8 cellular contexts compared by ENCODE assay signal in the genomic region with DNA sequence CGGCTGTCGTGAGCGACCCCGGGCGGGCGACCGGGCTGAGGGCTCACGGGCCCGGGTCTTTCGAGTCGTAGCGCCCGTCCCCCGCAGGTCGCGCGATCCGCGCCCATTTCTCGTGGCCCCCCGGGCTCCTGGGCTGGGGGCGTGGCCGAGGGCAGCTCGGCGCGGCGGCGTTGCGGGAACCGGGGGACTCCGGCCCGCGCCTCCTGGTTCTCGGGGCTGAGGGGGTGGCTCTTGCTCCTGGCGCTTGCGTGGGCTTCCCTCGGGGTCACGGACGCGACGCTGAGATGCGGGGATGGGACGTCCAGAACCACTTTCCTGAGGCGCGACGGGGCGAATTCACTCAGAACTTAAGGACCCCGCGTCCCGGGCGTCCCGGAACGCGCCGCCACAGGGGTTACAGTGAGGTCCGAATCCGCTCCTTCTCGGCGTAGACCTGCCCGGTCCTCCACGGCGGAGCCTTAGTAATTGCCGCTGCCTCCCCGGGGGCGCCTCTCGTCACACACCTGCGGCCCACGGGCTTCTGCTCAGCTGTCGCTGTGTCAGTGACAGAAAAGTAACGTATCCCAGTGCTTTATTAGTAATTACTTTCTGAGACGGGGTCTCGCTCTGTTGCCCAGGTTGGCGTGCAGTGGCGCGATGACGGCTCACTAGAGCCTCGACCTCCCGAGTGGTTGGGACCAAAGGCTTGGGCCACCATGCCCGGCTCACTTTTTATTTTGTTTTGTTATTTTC. TPM values are rescaled to one million over a fixed set of nuclear protein-coding genes. Genes with fewer than 3 reads are reported as not detected.
A peak's percentile ranks its signal among the peaks of the same experiment; 100 is the strongest.
DNase-seq lines count a peak whose midpoint lies in the region; ATAC-seq and TF ChIP-seq lines count a peak whose summit lies in the region.

No MANE protein-coding gene starts in this region.

- no peaks in the 10 kb centered on the region for H3K36me3 Mint-ChIP-seq in Caco-2 (ENCODE audit: insufficient read depth, unreplicated experiment)

- TF ChIP-seq CTCF in Caco-2 (IDR thresholded peaks at IDR 0.05; ENCODE audit: insufficient read depth in 1 of 2, low read depth in 1 of 2, low read length in 1 of 2, severe bottlenecking in 1 of 2, unreplicated experiment in 1 of 2) (no peak), fibroblast of mammary gland (conservative IDR thresholded peaks at IDR 0.05; ENCODE audit: control insufficient read depth, insufficient read depth, low read depth, low read length) (no peak)

- peak overlapping the region; percentile 92 for H3K4me3 ChIP-seq in Caco-2 (ENCODE audit: low read depth, low read length)
- H3K4me3 ChIP-seq in fibroblast of mammary gland (ENCODE audit: control insufficient read depth, low read depth, low read length) = peak overlapping the region; percentile 82
- H3K4me3 ChIP-seq in neuron (ENCODE audit: low read length) = peak overlapping the region; percentile 98

- H3K27me3 Mint-ChIP-seq in Caco-2 (ENCODE audit: insufficient read depth, unreplicated experiment) = no peaks in the 10 kb centered on the region

- no peaks in the 10 kb centered on the region for H3K4me1 Mint-ChIP-seq in Caco-2 (ENCODE audit: low read depth, unreplicated experiment)

- H3K27me3 ChIP-seq in Caco-2 (replicated peaks; ENCODE audit: control insufficient read depth, insufficient read depth, low read length) = no peaks in the 10 kb centered on the region
- H3K27me3 ChIP-seq in neuron (ENCODE audit: insufficient read depth, low read length) = no peaks in the 10 kb centered on the region

- peak overlapping the region; percentile 81 for H3K4me3 Mint-ChIP-seq in Caco-2 (ENCODE audit: unreplicated experiment)

- TSS peak; percentile 31 for BruUV-seq in Caco-2 (replicated peaks; lab: Mats Ljungman, UMichigan)

- H3K9me3 Mint-ChIP-seq in Caco-2 (ENCODE audit: unreplicated experiment) = no peaks in the 10 kb centered on the region

- H3K27ac Mint-ChIP-seq in Caco-2 (ENCODE audit: unreplicated experiment) = peak overlapping the region; percentile 79

- no peaks in the 10 kb centered on the region for H3K9me3 ChIP-seq in Caco-2
- no peaks in the 10 kb centered on the region for H3K9me3 ChIP-seq in neuron (ENCODE audit: low read length)

- peak in 1 of 2 experiments; percentile 59 for DNase-seq in Caco-2
- peak; percentile 38 for DNase-seq in HK-2 (ENCODE audit: unreplicated experiment)
- DNase-seq in activated CD8-positive, alpha-beta memory T cell treated with anti-CD3 and anti-CD28 coated beads for 24 hours = peak; percentile 70
- no peak for DNase-seq in fibroblast of mammary gland (ENCODE audit: low read depth)
- no peak for DNase-seq in NCI-H446 treated with DMSO at 0.1 percent for 48 hours (lab: John Stamatoyannopoulos, UW)
- no peak for DNase-seq in DMS153 (lab: John Stamatoyannopoulos, UW)

- H3K4me1 ChIP-seq in Caco-2 = peaks cover 6% of the 10 kb centered on the region
- peaks cover 4% of the 10 kb centered on the region for H3K4me1 ChIP-seq in neuron (ENCODE audit: insufficient read depth, low read length)

- H3K36me3 ChIP-seq in Caco-2 (ENCODE audit: control insufficient read depth, insufficient read depth, low read length) (no peaks in the 10 kb centered on the region), neuron (ENCODE audit: insufficient read depth, low read length) (no peaks in the 10 kb centered on the region)

- peak; percentile 34 for ATAC-seq in GM21360 (IDR thresholded peaks at IDR 0.05; ENCODE audit: unreplicated experiment)

- peak overlapping the region; percentile 56 for H2AFZ ChIP-seq in neuron (ENCODE audit: low read depth, low read length)

- intact Hi-C loops in Caco-2 (cut with micrococcal nuclease; ENCODE audit: unreplicated experiment) = no loop called here

- CTCF ChIA-PET in Caco-2 (lab: Charles Lee) = interaction anchor here (0.6 to 1.9 kb wide), 3 partner anchors 51 to 114 kb away, joined by 3 to 5 read pairs (median 4); no protein-coding TSS in a partner anchor

- POLR2A ChIA-PET in Caco-2 (lab: Charles Lee) = interaction anchor here (0.6 kb wide), 2 partner anchors 126 to 195 kb away, joined by 3 read pairs; no protein-coding TSS in a partner anchor

RNA-seq across cellular contexts. Expression of a gene that starts 0.6 kb away (rescaled TPM):
- 60.5 and 63.0 TPM in 2 replicates for total RNA-seq in Caco-2 (2022)

RNA-seq across cellular contexts. Expression of a gene that starts 21.3 kb away (rescaled TPM):
- total RNA-seq in Caco-2 (2022) = 65.6 and 71.9 TPM in 2 replicates

RNA-seq across cellular contexts. Expression of a gene that starts 55.9 kb away (rescaled TPM):
- 61.1 and 63.8 TPM in 2 replicates for total RNA-seq in Caco-2 (2022)

Comparison
In these comparisons a context has a peak if more than half of its experiments do, and no peak if none do; other contexts are left out.
1. DNase-seq: peak in HK-2 (single experiment) and activated CD8-positive, alpha-beta memory T cell treated with anti-CD3 and anti-CD28 coated beads for 24 hours (single experiment); none in fibroblast of mammary gland (single experiment), NCI-H446 treated with DMSO at 0.1 percent for 48 hours (single experiment) and DMS153 (single experiment).
2. Peak in every context shown above with its lines, with median percentiles within 50 percentile points of each other: H3K4me3 ChIP-seq.